ENCODE assay signal across 8 cellular contexts in genomic region chr5:32537437-32538029, GRCh38. TPM values are rescaled to one million over a fixed set of nuclear protein-coding genes. Genes with fewer than 3 reads are reported as not detected.
DNase-seq lines count a peak whose midpoint lies in the region; ATAC-seq, FAIRE-seq and TF ChIP-seq lines count a peak whose summit lies in the region.
"Not testable (repeated sequence)": the region's sequence is repeated elsewhere in the genome, so short reads cannot be mapped to it uniquely, and the experiment has no call there.

No MANE protein-coding gene starts in this region.

- not testable (repeated sequence) for FAIRE-seq in bronchial epithelial cell (lab: Jason Lieb, UNC)

- not testable (repeated sequence) for H3K36me3 Mint-ChIP-seq in activated B cell treated with CpG ODN at 0.5 μM for 24 hours (ENCODE audit: low read depth)

- H3K27me3 Mint-ChIP-seq in activated B cell treated with CpG ODN at 0.5 μM for 24 hours: not testable (repeated sequence)

- not testable (repeated sequence) for TF ChIP-seq CTCF in activated B cell treated with CpG ODN at 0.5 μM for 24 hours (IDR thresholded peaks at IDR 0.05); bronchial epithelial cell (IDR thresholded peaks at IDR 0.05; ENCODE audit: insufficient read depth, low read length, severe bottlenecking)

- H2BK12ac ChIP-seq in mesenchymal stem cell (ENCODE audit: low read length in 2 of 2): not testable (repeated sequence)

- not testable (repeated sequence) for H3K79me1 ChIP-seq in mesenchymal stem cell (replicated peaks; ENCODE audit: low read length, poor library complexity, severe bottlenecking)

- DNase-seq in AG08395 (ENCODE audit: low spot score): peak; percentile 72
- peak; percentile 42 for DNase-seq in NCI-H2171 treated with DMSO at 0.1 percent for 48 hours (lab: John Stamatoyannopoulos, UW)
- not testable (repeated sequence) for DNase-seq in activated B cell treated with CpG ODN at 0.5 μM for 24 hours
- peak; percentile 83 for DNase-seq in bronchial epithelial cell (ENCODE audit: low read depth)
- DNase-seq in mesenchymal stem cell: peak; percentile 75

- not testable (repeated sequence) for H3K27ac ChIP-seq in mesenchymal stem cell (ENCODE audit: low read length, poor library complexity, severe bottlenecking)

- H4K91ac ChIP-seq in mesenchymal stem cell (ENCODE audit: low read length): not testable (repeated sequence)

- H2BK15ac ChIP-seq in mesenchymal stem cell (ENCODE audit: low read depth, poor library complexity, severe bottlenecking): not testable (repeated sequence)

- H3K27me3 ChIP-seq in bronchial epithelial cell (ENCODE audit: control insufficient read depth, insufficient read depth, low read length); mesenchymal stem cell (ENCODE audit: control insufficient read depth in 1 of 2, insufficient read depth in 1 of 2, low read length in 2 of 2): not testable (repeated sequence)

- H3K23ac ChIP-seq in mesenchymal stem cell (ENCODE audit: low read length in 2 of 2): not testable (repeated sequence)

- H2AFZ ChIP-seq in mesenchymal stem cell (ENCODE audit: low read depth, low read length): not testable (repeated sequence)

- H3K4me3 Mint-ChIP-seq in activated B cell treated with CpG ODN at 0.5 μM for 24 hours: peak overlapping the region; percentile 56

- intact Hi-C loops in activated B cell treated with CpG ODN at 0.5 μM for 24 hours (cut with micrococcal nuclease): loop anchor here (1.0 to 5.0 kb wide), 5 partner anchors 17 to 50 kb away; no protein-coding TSS in a partner anchor

- H3K18ac ChIP-seq in mesenchymal stem cell (ENCODE audit: low read depth in 1 of 2, low read length in 2 of 2): not testable (repeated sequence)

- H2AK5ac ChIP-seq in mesenchymal stem cell (ENCODE audit: low read length, severe bottlenecking): not testable (repeated sequence)

- H3K4me3 ChIP-seq in bronchial epithelial cell (ENCODE audit: low read depth, low read length); mesenchymal stem cell (ENCODE audit: insufficient read depth in 1 of 2, low read depth in 1 of 2, low read length in 2 of 2): not testable (repeated sequence)

- H2BK5ac ChIP-seq in mesenchymal stem cell (ENCODE audit: low read depth, low read length, poor library complexity, severe bottlenecking): not testable (repeated sequence)

- H3K4me1 ChIP-seq in mesenchymal stem cell (ENCODE audit: control insufficient read depth, insufficient read depth, low read depth, low read length): not testable (repeated sequence)

- POLR2A ChIA-PET in activated B cell treated with CpG ODN at 0.5 μM for 24 hours (lab: Charles Lee): interaction anchor here (0.6 to 2.5 kb wide), 4 partner anchors 20 to 55 kb away, joined by 3 to 32 read pairs (median 4); partner anchors contain the start of gene SUB1

- H3K4me1 Mint-ChIP-seq in activated B cell treated with CpG ODN at 0.5 μM for 24 hours: peaks cover 69% of the 10 kb centered on the region

- not testable (repeated sequence) for H3K4ac ChIP-seq in mesenchymal stem cell (ENCODE audit: low read depth in 1 of 2, low read length in 2 of 2)

- peak; percentile 34 for ATAC-seq in GM18511 (IDR thresholded peaks at IDR 0.05; ENCODE audit: unreplicated experiment)
- peak; percentile 0 for ATAC-seq in GM21737 (IDR thresholded peaks at IDR 0.05; ENCODE audit: unreplicated experiment)
- peak; percentile 19 for ATAC-seq in HG03175 (IDR thresholded peaks at IDR 0.05; ENCODE audit: unreplicated experiment)
- ATAC-seq in activated B cell treated with CpG ODN at 0.5 μM for 24 hours (ENCODE audit: low read depth): peak; percentile 21

- H3K14ac ChIP-seq in mesenchymal stem cell (ENCODE audit: low read length in 2 of 2): not testable (repeated sequence)

- 77% methylated on average over 5 of the region's 7 CpGs for WGBS in mesenchymal stem cell

- H2BK120ac ChIP-seq in mesenchymal stem cell (ENCODE audit: low read depth, low read length): not testable (repeated sequence)

- H3K9me3 ChIP-seq in mesenchymal stem cell (ENCODE audit: control insufficient read depth, low read length): not testable (repeated sequence)

- not testable (repeated sequence) for H3K4me2 ChIP-seq in mesenchymal stem cell (ENCODE audit: low read length, poor library complexity, severe bottlenecking)

- H3K27ac Mint-ChIP-seq in activated B cell treated with CpG ODN at 0.5 μM for 24 hours: peak overlapping the region; percentile 81

- H3K36me3 ChIP-seq in bronchial epithelial cell (ENCODE audit: control insufficient read depth, insufficient read depth, low read length); mesenchymal stem cell (ENCODE audit: control insufficient read depth in 1 of 2, insufficient read depth in 2 of 2, low read depth in 1 of 2, low read length in 2 of 2): not testable (repeated sequence)

- H3K9me3 Mint-ChIP-seq in activated B cell treated with CpG ODN at 0.5 μM for 24 hours: not testable (repeated sequence)

- not testable (repeated sequence) for H4K8ac ChIP-seq in mesenchymal stem cell (ENCODE audit: low read length)

- CTCF ChIA-PET in activated B cell treated with CpG ODN at 0.5 μM for 24 hours (lab: Charles Lee): interaction anchor here (0.9 to 3.5 kb wide), 3 partner anchors 45 to 75 kb away, joined by 3 to 18 read pairs (median 5); no protein-coding TSS in a partner anchor

- H3K9ac ChIP-seq in mesenchymal stem cell (ENCODE audit: low read length): not testable (repeated sequence)

RNA-seq across cellular contexts. Expression of gene SUB1, which starts 47.8 kb away (rescaled TPM):
- 213 and 237 TPM in 2 replicates for total RNA-seq in activated B cell treated with CpG ODN at 0.5 μM for 24 hours
- 103 and 128 TPM in 2 replicates for total RNA-seq in bronchial epithelial cell
- polyA plus RNA-seq in mesenchymal stem cell (2013, experiment 1 of 2): 466 TPM
- polyA plus RNA-seq in mesenchymal stem cell (2013, experiment 2 of 2): 578 TPM
